25 cellular contexts compared by ENCODE assay signal in the genomic region with DNA sequence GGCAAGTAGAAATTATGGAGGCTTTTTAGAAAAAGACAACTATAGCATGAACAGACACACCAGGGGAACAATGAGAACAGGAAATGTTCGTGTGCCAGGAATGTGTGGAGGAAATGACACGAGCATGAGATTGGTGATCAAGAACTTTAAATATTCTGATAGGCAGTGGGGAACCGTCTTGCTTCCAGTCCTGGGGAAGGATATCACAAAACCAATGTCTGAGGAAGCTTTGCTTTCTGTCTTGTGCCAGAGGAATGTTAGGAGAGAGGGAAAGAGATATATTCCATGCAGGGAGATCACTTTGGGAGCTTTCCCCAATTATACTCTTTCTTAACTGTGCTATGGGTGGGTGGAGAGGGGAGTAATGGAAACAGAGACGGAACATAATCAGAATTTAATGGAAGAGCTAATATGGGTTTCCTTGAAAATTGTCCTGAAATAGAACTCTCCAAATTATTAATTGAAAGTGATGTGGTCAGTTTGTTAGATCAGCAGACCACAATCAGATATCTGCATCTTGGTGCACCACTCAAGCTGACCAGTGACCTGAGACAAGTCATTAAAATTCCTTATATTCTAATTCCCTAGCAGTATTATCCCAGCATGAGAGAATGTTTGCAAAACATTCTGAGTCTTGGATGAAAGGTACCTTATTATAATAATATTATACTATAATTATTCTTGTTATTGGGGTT.
A peak's percentile ranks its signal among the peaks of the same experiment; 100 is the strongest.
DNase-seq lines count a peak whose midpoint lies in the region; ATAC-seq and TF ChIP-seq lines count a peak whose summit lies in the region.
"Had no signal": no experiment of that assay in that cellular context is flagged by ENCODE, and none has a peak within 500 bp of the region (broad histone marks: within the 10 kb centered on the region; RNA-seq: fewer than 3 reads in every experiment).

No MANE protein-coding gene starts in this region.

- H3K9me3 Mint-ChIP-seq in chondrocyte (ENCODE audit: low read depth) (no peaks in the 10 kb centered on the region), progenitor cell of endocrine pancreas (ENCODE audit: low read depth) (no peaks in the 10 kb centered on the region)
- H3K9me3 Mint-ChIP-seq in natural killer cell treated with Interleukin-12 subunit alpha and Interleukin-12 subunit beta and Interleukin-15 and Interleukin-18, amount 100 ng/mL, for 72 hours, result no peaks in the 10 kb centered on the region
- H3K9me3 Mint-ChIP-seq in activated CD8-positive, alpha-beta T cell treated with anti-CD3 and anti-CD28 coated beads for 36 hours, result no peaks in the 10 kb centered on the region
- H3K9me3 Mint-ChIP-seq: dendritic cell treated with granulocyte-macrophage colony-stimulating factor and Interleukin-4, amounts not matched to agents 40 ng/mL and 50 ng/mL, for 4 days had no signal

- H3K4me1 ChIP-seq in HUES48 (ENCODE audit: control insufficient read depth, insufficient read depth, low read length) (peaks cover 62% of the 10 kb centered on the region), mucosa of descending colon (ENCODE audit: low read depth) (peaks cover 16% of the 10 kb centered on the region)

- DNase-seq in chondrocyte (ENCODE audit: low spot score) (no peak), kidney glomerular epithelial cell (lab: John Stamatoyannopoulos, UW) (peak; percentile 18), progenitor cell of endocrine pancreas (ENCODE audit: low spot score, unreplicated experiment) (no peak), NCI-H446 (lab: John Stamatoyannopoulos, UW) (no peak), mucosa of descending colon (no peak)
- no peak for DNase-seq in natural killer cell treated with Interleukin-12 subunit alpha and Interleukin-12 subunit beta and Interleukin-15 and Interleukin-18, amount 100 ng/mL, for 72 hours (ENCODE audit: low spot score)
- no peak for DNase-seq in activated CD8-positive, alpha-beta T cell treated with anti-CD3 and anti-CD28 coated beads for 36 hours
- DNase-seq: activated T-cell treated with anti-CD3 and anti-CD28 coated beads, Interleukin-2, amount 50 U/mL, for 1 hour; adrenal gland; CD4-positive, CD25-positive, alpha-beta regulatory T cell; hypothalamus; mesenchymal stem cell; NCI-H1436; NCI-H510A treated with DMSO at 0.1 percent for 48 hours; psoas muscle; RPMI8226; stimulated activated CD4-positive, alpha-beta T cell treated with anti-CD3 and anti-CD28 coated beads, Interleukin-2, amount 100 ng/mL, for 48 hours; stimulated activated naive CD4-positive, alpha-beta T cell; testis had no signal

- no peak overlapping the region for H3K9ac ChIP-seq in HUES48 (ENCODE audit: low read depth, low read length)

- TF ChIP-seq CTCF in chondrocyte (IDR thresholded peaks at IDR 0.05) (no peak), progenitor cell of endocrine pancreas (IDR thresholded peaks at IDR 0.05; ENCODE audit: unreplicated experiment) (no peak), mucosa of descending colon (IDR thresholded peaks at IDR 0.05) (no peak)
- no peak for TF ChIP-seq CTCF in activated CD8-positive, alpha-beta T cell treated with anti-CD3 and anti-CD28 coated beads for 36 hours (IDR thresholded peaks at IDR 0.05)

- H3K36me3 ChIP-seq in HUES48 (ENCODE audit: control insufficient read depth, insufficient read depth, low read length) (no peaks in the 10 kb centered on the region), mucosa of descending colon (ENCODE audit: low read depth) (no peaks in the 10 kb centered on the region)
- H3K36me3 ChIP-seq: adrenal gland, cardiac muscle cell had no signal

- no peaks in the 10 kb centered on the region for H3K27me3 Mint-ChIP-seq in chondrocyte (ENCODE audit: low read depth)
- no peaks in the 10 kb centered on the region for H3K27me3 Mint-ChIP-seq in progenitor cell of endocrine pancreas
- H3K27me3 Mint-ChIP-seq in natural killer cell treated with Interleukin-12 subunit alpha and Interleukin-12 subunit beta and Interleukin-15 and Interleukin-18, amount 100 ng/mL, for 72 hours, result peaks cover 0 to 8% of the 10 kb centered on the region in 2 donors
- no peaks in the 10 kb centered on the region for H3K27me3 Mint-ChIP-seq in activated CD8-positive, alpha-beta T cell treated with anti-CD3 and anti-CD28 coated beads for 36 hours
- H3K27me3 Mint-ChIP-seq: CD4-positive, CD25-positive, alpha-beta regulatory T cell; dendritic cell treated with granulocyte-macrophage colony-stimulating factor and Interleukin-4, amounts not matched to agents 40 ng/mL and 50 ng/mL, for 4 days had no signal

- CTCF ChIA-PET in activated CD8-positive, alpha-beta T cell treated with anti-CD3 and anti-CD28 coated beads for 36 hours (lab: Charles Lee), result no interaction called here

- no peak for ATAC-seq in natural killer cell treated with Interleukin-12 subunit alpha and Interleukin-12 subunit beta and Interleukin-15 and Interleukin-18, amount 100 ng/mL, for 72 hours
- no peak for ATAC-seq in mucosa of descending colon
- ATAC-seq in activated CD8-positive, alpha-beta T cell treated with anti-CD3 and anti-CD28 coated beads for 36 hours, result no peak
- ATAC-seq: K562, psoas muscle had no signal

- intact Hi-C loops in mucosa of descending colon (cut with DNase I, micrococcal nuclease), result no loop called here
- intact Hi-C loops in activated CD8-positive, alpha-beta T cell treated with anti-CD3 and anti-CD28 coated beads for 36 hours (cut with micrococcal nuclease), result no loop called here

- peak overlapping the region; percentile 0 for H3K27ac Mint-ChIP-seq in chondrocyte (ENCODE audit: unreplicated experiment)
- H3K27ac Mint-ChIP-seq in progenitor cell of endocrine pancreas, result peak overlapping the region; percentile 46
- H3K27ac Mint-ChIP-seq in natural killer cell treated with Interleukin-12 subunit alpha and Interleukin-12 subunit beta and Interleukin-15 and Interleukin-18, amount 100 ng/mL, for 72 hours, result no peak overlapping the region
- no peak overlapping the region for H3K27ac Mint-ChIP-seq in activated CD8-positive, alpha-beta T cell treated with anti-CD3 and anti-CD28 coated beads for 36 hours
- H3K27ac Mint-ChIP-seq: CD4-positive, CD25-positive, alpha-beta regulatory T cell; dendritic cell treated with granulocyte-macrophage colony-stimulating factor and Interleukin-4, amounts not matched to agents 40 ng/mL and 50 ng/mL, for 4 days had no signal

- no peak overlapping the region for H3K4me3 ChIP-seq in HUES48 (ENCODE audit: low read depth, low read length)
- no peak overlapping the region for H3K4me3 ChIP-seq in mucosa of descending colon
- H3K4me3 ChIP-seq: adrenal gland, cardiac muscle cell, K562, psoas muscle, skin epidermis, testis had no signal

- H3K9me3 ChIP-seq in HUES48 (ENCODE audit: control insufficient read depth, insufficient read depth, low read length) (no peaks in the 10 kb centered on the region), mucosa of descending colon (no peaks in the 10 kb centered on the region)
- H3K9me3 ChIP-seq: adrenal gland, psoas muscle, testis had no signal

- no peaks in the 10 kb centered on the region for H3K27me3 ChIP-seq in HUES48 (ENCODE audit: control insufficient read depth, insufficient read depth, low read length)
- H3K27me3 ChIP-seq: adrenal gland, cardiac muscle cell, testis had no signal

- H3K4me1 Mint-ChIP-seq in chondrocyte (ENCODE audit: low read depth), result peaks cover 54% of the 10 kb centered on the region
- peaks cover 32% of the 10 kb centered on the region for H3K4me1 Mint-ChIP-seq in progenitor cell of endocrine pancreas (ENCODE audit: low read depth)
- H3K4me1 Mint-ChIP-seq in natural killer cell treated with Interleukin-12 subunit alpha and Interleukin-12 subunit beta and Interleukin-15 and Interleukin-18, amount 100 ng/mL, for 72 hours (ENCODE audit: low read depth in 2 of 2), result no peaks in the 10 kb centered on the region
- no peaks in the 10 kb centered on the region for H3K4me1 Mint-ChIP-seq in activated CD8-positive, alpha-beta T cell treated with anti-CD3 and anti-CD28 coated beads for 36 hours (ENCODE audit: low read depth)

- H3K4me3 Mint-ChIP-seq in chondrocyte (ENCODE audit: unreplicated experiment) (no peak overlapping the region), progenitor cell of endocrine pancreas (ENCODE audit: low read depth) (no peak overlapping the region)
- H3K4me3 Mint-ChIP-seq in natural killer cell treated with Interleukin-12 subunit alpha and Interleukin-12 subunit beta and Interleukin-15 and Interleukin-18, amount 100 ng/mL, for 72 hours, result no peak overlapping the region
- no peak overlapping the region for H3K4me3 Mint-ChIP-seq in activated CD8-positive, alpha-beta T cell treated with anti-CD3 and anti-CD28 coated beads for 36 hours
- H3K4me3 Mint-ChIP-seq: CD4-positive, CD25-positive, alpha-beta regulatory T cell; dendritic cell treated with granulocyte-macrophage colony-stimulating factor and Interleukin-4, amounts not matched to agents 40 ng/mL and 50 ng/mL, for 4 days had no signal

- POLR2A ChIA-PET in activated CD8-positive, alpha-beta T cell treated with anti-CD3 and anti-CD28 coated beads for 36 hours (lab: Charles Lee), result interaction anchor here (0.6 kb wide), 1 partner anchor 37 kb away, joined by 3 read pairs; no protein-coding TSS in a partner anchor

- H3K36me3 Mint-ChIP-seq in chondrocyte (ENCODE audit: low read depth), result no peaks in the 10 kb centered on the region
- H3K36me3 Mint-ChIP-seq in progenitor cell of endocrine pancreas (ENCODE audit: insufficient read depth), result peaks cover 11% of the 10 kb centered on the region
- no peaks in the 10 kb centered on the region for H3K36me3 Mint-ChIP-seq in natural killer cell treated with Interleukin-12 subunit alpha and Interleukin-12 subunit beta and Interleukin-15 and Interleukin-18, amount 100 ng/mL, for 72 hours
- H3K36me3 Mint-ChIP-seq in activated CD8-positive, alpha-beta T cell treated with anti-CD3 and anti-CD28 coated beads for 36 hours (ENCODE audit: low read depth), result no peaks in the 10 kb centered on the region
- H3K36me3 Mint-ChIP-seq: CD4-positive, CD25-positive, alpha-beta regulatory T cell had no signal

- peak overlapping the region; percentile 64 for H3K27ac ChIP-seq in HUES48 (ENCODE audit: low read depth, low read length)
- H3K27ac ChIP-seq: adrenal gland, cardiac muscle cell, HL-60, psoas muscle, skin epidermis, testis had no signal

Comparison
In these comparisons a context has a peak if more than half of its experiments do, and no peak if none do; other contexts are left out.
1. H3K27ac Mint-ChIP-seq: peak in chondrocyte (single experiment) and progenitor cell of endocrine pancreas (single experiment); none in natural killer cell treated with Interleukin-12 subunit alpha and Interleukin-12 subunit beta and Interleukin-15 and Interleukin-18, amount 100 ng/mL, for 72 hours (0 of 2) and activated CD8-positive, alpha-beta T cell treated with anti-CD3 and anti-CD28 coated beads for 36 hours (single experiment).